In the genomic region with DNA sequence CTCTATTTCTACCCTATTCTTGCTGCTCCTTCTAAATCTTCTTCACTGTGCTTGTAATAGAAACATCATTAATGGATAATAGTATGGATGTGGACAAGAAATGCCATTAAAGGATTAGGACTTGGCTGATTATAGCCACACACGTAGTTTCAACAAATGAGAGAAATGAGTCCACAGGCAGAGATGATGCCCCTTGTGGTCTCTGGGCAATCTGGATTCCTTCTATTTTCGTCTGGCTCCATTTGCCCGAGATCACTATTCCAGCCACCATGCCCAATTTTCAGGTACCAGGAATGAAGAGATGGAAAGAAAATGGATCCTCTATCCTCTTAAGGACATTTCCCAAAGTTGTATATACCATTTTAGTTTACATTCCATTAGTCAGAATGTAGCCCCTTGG, we compare ENCODE assay signal across 13 cellular contexts. TPM values are rescaled to one million over a fixed set of nuclear protein-coding genes. Genes with fewer than 3 reads are reported as not detected.
A peak's percentile ranks its signal among the peaks of the same experiment; 100 is the strongest.
DNase-seq lines count a peak whose midpoint lies in the region; ATAC-seq, FAIRE-seq and TF ChIP-seq lines count a peak whose summit lies in the region.
"Had no signal": no experiment of that assay in that cellular context is flagged by ENCODE, and none has a peak within 500 bp of the region (broad histone marks: within the 10 kb centered on the region; RNA-seq: fewer than 3 reads in every experiment).

No MANE protein-coding gene starts in this region.

- BruUV-seq in IMR-90 (replicated peaks; lab: Mats Ljungman, UMichigan) (no TSS peak), Calu3 (replicated peaks; lab: Mats Ljungman, UMichigan) (no TSS peak)

- in situ Hi-C loops in IMR-90 (cut with MboI; ENCODE audit: low sequenced_read_pairs): no loop called here

- H3K27me3 ChIP-seq in IMR-90 (ENCODE audit: control insufficient read depth, insufficient read depth, low read length): no peaks in the 10 kb centered on the region
- H3K27me3 ChIP-seq in mesendoderm (ENCODE audit: insufficient read depth, low read length, poor library complexity): no peaks in the 10 kb centered on the region
- no peaks in the 10 kb centered on the region for H3K27me3 ChIP-seq in upper lobe of left lung

- H2AFZ ChIP-seq in IMR-90 (replicated peaks; ENCODE audit: low read length, poor library complexity): no peak overlapping the region

- dilution Hi-C loops in IMR-90 (cut with HindIII; ENCODE audit: low sequenced_read_pairs, unreplicated experiment): no loop called here

- ATAC-seq in IMR-90 (ENCODE audit: low read depth) (no peak; the same call in 1 of the 2 replicates), upper lobe of left lung (ENCODE audit: low FRiP score in 2 of 2) (no peak)
- ATAC-seq in stimulated activated effector memory CD8-positive, alpha-beta T cell treated with anti-CD3 and anti-CD28 coated beads, Interleukin-12 subunit alpha, Interleukin-12 subunit beta, amount 100 ng/mL, for 72 hours: no peak
- ATAC-seq: Panc1 had no signal

- no peak overlapping the region for H2BK20ac ChIP-seq in IMR-90 (ENCODE audit: low read depth, low read length)

- TF ChIP-seq EP300 in upper lobe of left lung (IDR thresholded peaks at IDR 0.05): no peak

- H3K23ac ChIP-seq in IMR-90 (ENCODE audit: low read depth, low read length) (no peak overlapping the region), mesendoderm (ENCODE audit: low read length) (no peak overlapping the region)

- TF ChIP-seq CTCF in D721Med (IDR thresholded peaks at IDR 0.05; ENCODE audit: insufficient read depth, missing control alignments) (peak; percentile 13), IMR-90 (conservative IDR thresholded peaks at IDR 0.05; ENCODE audit: low read depth, low read length) (no peak), Calu3 (IDR thresholded peaks at IDR 0.05; ENCODE audit: unreplicated experiment) (no peak), upper lobe of left lung (IDR thresholded peaks at IDR 0.05) (no peak)

- FAIRE-seq in D721Med (lab: Jason Lieb, UNC): no peak

- H3K4me2 ChIP-seq in IMR-90 (ENCODE audit: low read depth, low read length) (peak overlapping the region; percentile 72; the same call in 1 of the 2 replicates), mesendoderm (ENCODE audit: low read length) (no peak overlapping the region)

- H3K4me1 Mint-ChIP-seq in stimulated activated effector memory CD8-positive, alpha-beta T cell treated with anti-CD3 and anti-CD28 coated beads, Interleukin-12 subunit alpha, Interleukin-12 subunit beta, amount 100 ng/mL, for 72 hours: peaks cover 13% of the 10 kb centered on the region
- H3K4me1 Mint-ChIP-seq in Calu3 (ENCODE audit: low read depth, unreplicated experiment): no peaks in the 10 kb centered on the region
- H3K4me1 Mint-ChIP-seq: CD14-positive monocyte had no signal

- H3K27ac Mint-ChIP-seq in stimulated activated effector memory CD8-positive, alpha-beta T cell treated with anti-CD3 and anti-CD28 coated beads, Interleukin-12 subunit alpha, Interleukin-12 subunit beta, amount 100 ng/mL, for 72 hours: no peak overlapping the region
- H3K27ac Mint-ChIP-seq in Calu3 (ENCODE audit: unreplicated experiment): no peak overlapping the region
- H3K27ac Mint-ChIP-seq: CD14-positive monocyte had no signal

- H3K79me1 ChIP-seq in IMR-90 (ENCODE audit: low read depth in 1 of 2, low read length in 2 of 2): peaks cover 6 to 41% of the 10 kb centered on the region in 2 experiments
- H3K79me1 ChIP-seq in mesendoderm (ENCODE audit: low read length): peaks cover 23% of the 10 kb centered on the region

- H3K36me3 ChIP-seq in IMR-90 (ENCODE audit: control insufficient read depth, insufficient read depth, low read length) (peaks cover 9% of the 10 kb centered on the region), mesendoderm (ENCODE audit: control insufficient read depth, insufficient read depth, low read length) (peaks cover 2% of the 10 kb centered on the region), upper lobe of left lung (no peaks in the 10 kb centered on the region)

- H4K91ac ChIP-seq in IMR-90 (ENCODE audit: insufficient read depth, low read depth, low read length): no peak overlapping the region

- no peak overlapping the region for H2BK5ac ChIP-seq in IMR-90 (ENCODE audit: low read depth, low read length, poor library complexity, severe bottlenecking)
- H2BK5ac ChIP-seq in mesendoderm (ENCODE audit: low read length): peak overlapping the region; percentile 17

- H4K20me1 ChIP-seq in IMR-90 (ENCODE audit: insufficient read depth, low read length): peaks cover 4% of the 10 kb centered on the region; the same call in 1 of the 2 replicates

- H3K9me3 ChIP-seq in IMR-90 (ENCODE audit: control insufficient read depth, insufficient read depth, low read length) (no peaks in the 10 kb centered on the region), upper lobe of left lung (no peaks in the 10 kb centered on the region)

- H3K4ac ChIP-seq in IMR-90 (ENCODE audit: low read depth, low read length) (no peak overlapping the region), mesendoderm (ENCODE audit: low read depth, low read length) (no peak overlapping the region)

- H3K4me1 ChIP-seq in IMR-90 (ENCODE audit: control insufficient read depth, insufficient read depth, low read length) (no peaks in the 10 kb centered on the region; the same call in 1 of the 2 replicates), mesendoderm (ENCODE audit: control insufficient read depth, low read depth, low read length) (peaks cover 19% of the 10 kb centered on the region), upper lobe of left lung (peaks cover 0 to 4% (median under 1%) of the 10 kb centered on the region in 4 donors)

- no peak overlapping the region for H2BK120ac ChIP-seq in IMR-90 (ENCODE audit: low read depth, low read length)
- H2BK120ac ChIP-seq in mesendoderm (ENCODE audit: low read depth, low read length): no peak overlapping the region

- H3K9me1 ChIP-seq in IMR-90 (ENCODE audit: insufficient read depth, low read length): 0 out of 2 replicates have a peak, but pooled peaks cover 2% of the 10 kb centered on the region

- peaks cover 11% of the 10 kb centered on the region for H3K36me3 Mint-ChIP-seq in stimulated activated effector memory CD8-positive, alpha-beta T cell treated with anti-CD3 and anti-CD28 coated beads, Interleukin-12 subunit alpha, Interleukin-12 subunit beta, amount 100 ng/mL, for 72 hours
- H3K36me3 Mint-ChIP-seq in Calu3 (ENCODE audit: insufficient read depth, unreplicated experiment): no peaks in the 10 kb centered on the region
- H3K36me3 Mint-ChIP-seq: CD14-positive monocyte had no signal

- H3K9me3 Mint-ChIP-seq in stimulated activated effector memory CD8-positive, alpha-beta T cell treated with anti-CD3 and anti-CD28 coated beads, Interleukin-12 subunit alpha, Interleukin-12 subunit beta, amount 100 ng/mL, for 72 hours: no peaks in the 10 kb centered on the region
- H3K9me3 Mint-ChIP-seq in Calu3 (ENCODE audit: low read depth, unreplicated experiment): no peaks in the 10 kb centered on the region

- no CpG with 5 or more reads among the region's 3 CpGs for WGBS in IMR-90 (ENCODE audit: extremely low coverage in 2 of 2, insufficient read length in 1 of 2), 2 experiments
- no CpG with 5 or more reads among the region's 3 CpGs for WGBS in mesendoderm (ENCODE audit: extremely low coverage, insufficient coverage, low lambda C conversion rate)
- WGBS in upper lobe of left lung, 2 donors: 81 to 97% methylated on average over 3 of the region's 3 CpGs

- DNase-seq in D721Med (ENCODE audit: insufficient read length, low spot score): no peak
- DNase-seq in IMR-90: no peak
- peak; percentile 29 for DNase-seq in cerebellar cortex (ENCODE audit: low spot score)
- DNase-seq in mesendoderm: no peak
- no peak for DNase-seq in NCI-H446 treated with DMSO at 0.1 percent for 48 hours (lab: John Stamatoyannopoulos, UW)
- no peak for DNase-seq in stimulated activated effector memory CD8-positive, alpha-beta T cell treated with anti-CD3 and anti-CD28 coated beads, Interleukin-12 subunit alpha, Interleukin-12 subunit beta, amount 100 ng/mL, for 72 hours (ENCODE audit: low spot score in 2 of 2)
- DNase-seq in Calu3: no peak
- DNase-seq in upper lobe of left lung: no peak
- DNase-seq: COR-L47, NCI-H1436 treated with DMSO at 0.1 percent for 48 hours, NCI-H226 had no signal

- intact Hi-C loops in IMR-90 (cut with micrococcal nuclease): no loop called here
- intact Hi-C loops in Calu3 (cut with micrococcal nuclease; ENCODE audit: unreplicated experiment): no loop called here

- H3K9ac ChIP-seq in IMR-90 (ENCODE audit: low read depth, low read length) (no peak overlapping the region), mesendoderm (ENCODE audit: low read length) (no peak overlapping the region)

- H3K4me3 Mint-ChIP-seq in stimulated activated effector memory CD8-positive, alpha-beta T cell treated with anti-CD3 and anti-CD28 coated beads, Interleukin-12 subunit alpha, Interleukin-12 subunit beta, amount 100 ng/mL, for 72 hours: no peak overlapping the region
- no peak overlapping the region for H3K4me3 Mint-ChIP-seq in Calu3 (ENCODE audit: low read depth, unreplicated experiment)
- H3K4me3 Mint-ChIP-seq: CD14-positive monocyte had no signal

- H2AK9ac ChIP-seq in IMR-90 (replicated peaks; ENCODE audit: low read depth, low read length, poor library complexity): no peak overlapping the region

- H4K5ac ChIP-seq in IMR-90 (ENCODE audit: low read depth, low read length): no peak overlapping the region
- H4K5ac ChIP-seq in mesendoderm (ENCODE audit: low read length): no peak overlapping the region

- no peak overlapping the region for H2AK5ac ChIP-seq in IMR-90 (ENCODE audit: low read depth, low read length)
- no peak overlapping the region for H2AK5ac ChIP-seq in mesendoderm (ENCODE audit: low read length)

- no peak overlapping the region for H3K14ac ChIP-seq in IMR-90 (replicated peaks; ENCODE audit: low read depth, low read length)

- H3K79me2 ChIP-seq in mesendoderm (ENCODE audit: control insufficient read depth, insufficient read depth, low read length): peaks cover 38% of the 10 kb centered on the region

- CTCF ChIA-PET in IMR-90 (lab: Yijun Ruan, JAX): no interaction called here
- CTCF ChIA-PET in Calu3 (lab: Charles Lee): no interaction called here

- no peak overlapping the region for H4K8ac ChIP-seq in IMR-90 (ENCODE audit: low read depth in 2 of 2, low read length in 2 of 2)
- no peak overlapping the region for H4K8ac ChIP-seq in mesendoderm (ENCODE audit: low read depth, low read length)

- no peaks in the 10 kb centered on the region for H3K27me3 Mint-ChIP-seq in Calu3 (ENCODE audit: unreplicated experiment)

- H3K18ac ChIP-seq in IMR-90 (ENCODE audit: low read depth, low read length): no peak overlapping the region
- no peak overlapping the region for H3K18ac ChIP-seq in mesendoderm (ENCODE audit: low read length)

- POLR2A ChIA-PET in IMR-90 (lab: Charles Lee; ENCODE audit: unreplicated experiment): no interaction called here

- H2BK15ac ChIP-seq in IMR-90 (ENCODE audit: low read depth, low read length) (no peak overlapping the region), mesendoderm (replicated peaks; ENCODE audit: low read depth) (no peak overlapping the region)

- no peak for TF ChIP-seq RAD21 in IMR-90 (IDR thresholded peaks at IDR 0.05; ENCODE audit: low read length)

- no peak overlapping the region for H3K27ac ChIP-seq in IMR-90 (ENCODE audit: insufficient read depth, low read length)
- H3K27ac ChIP-seq in mesendoderm (ENCODE audit: low read depth, low read length): no peak overlapping the region
- H3K27ac ChIP-seq in upper lobe of left lung: no peak overlapping the region

- no peak overlapping the region for H3K56ac ChIP-seq in IMR-90 (ENCODE audit: extremely low read depth, insufficient read depth, low read length)
- H3K56ac ChIP-seq in mesendoderm (ENCODE audit: low read length): no peak overlapping the region

- H3K4me3 ChIP-seq in IMR-90 (ENCODE audit: insufficient read depth, low read depth, low read length) (no peak overlapping the region), mesendoderm (ENCODE audit: low read length) (no peak overlapping the region), upper lobe of left lung (no peak overlapping the region)

- no peak for TF ChIP-seq POLR2A in IMR-90 (IDR thresholded peaks at IDR 0.05; ENCODE audit: low read depth, low read length)
- no peak for TF ChIP-seq POLR2A in upper lobe of left lung (IDR thresholded peaks at IDR 0.05)

RNA-seq across cellular contexts. Expression of gene VLDLR, which starts 13.2 kb away (rescaled TPM):
- total RNA-seq in IMR-90 (2012; rRNA removed) (8.3 and 9.0 TPM in 2 replicates), Calu3 (2022) (17.4 and 17.8 TPM in 2 replicates), upper lobe of left lung (10 to 100 TPM in 4 of 6 donors, 1 to 10 TPM in 2; 3.1 to 25.3 (median 11.9) TPM)
- polyA plus RNA-seq in IMR-90 (2012; rRNA removed): 8.3 and 10.2 TPM in 2 replicates
- polyA plus RNA-seq in IMR-90 (2012; cell fraction: cytosol; rRNA removed): 4.2 and 5.7 TPM in 2 replicates
- 5.6 and 17.1 TPM in 2 replicates for polyA plus RNA-seq in IMR-90 (2012; cell fraction: nucleus; rRNA removed; ENCODE audit: low replicate concordance)
- 16.6 TPM for polyA plus RNA-seq in mesendoderm (2013, experiment 1 of 2)
- polyA plus RNA-seq in mesendoderm (2013, experiment 2 of 2): 17.2 TPM
